In genomic region chr14:43894534-43894933, GRCh38 we compare ENCODE assay signal across 9 cellular contexts.
A peak's percentile ranks its signal among the peaks of the same experiment; 100 is the strongest.
DNase-seq lines count a peak whose midpoint lies in the region; ATAC-seq, FAIRE-seq and TF ChIP-seq lines count a peak whose summit lies in the region.
"Had no signal": no experiment of that assay in that cellular context is flagged by ENCODE, and none has a peak within 500 bp of the region (broad histone marks: within the 10 kb centered on the region; RNA-seq: fewer than 3 reads in every experiment).

No MANE protein-coding gene starts in this region.

- DNase-seq in AG04450 (ENCODE audit: low read depth, low spot score) = no peak
- peak; percentile 1 for DNase-seq in GM19239 (ENCODE audit: insufficient read length, low spot score)
- peak; percentile 49 to 58 for DNase-seq in Kasumi-1 (lab: John Stamatoyannopoulos, UW)
- no peak for DNase-seq in dorsolateral prefrontal cortex
- no peak for DNase-seq in inferior parietal cortex (ENCODE audit: extremely low spot score)

- H3K27me3 ChIP-seq in AG04450 (ENCODE audit: control insufficient read depth, insufficient read depth, low read length) = no peaks in the 10 kb centered on the region
- no peaks in the 10 kb centered on the region for H3K27me3 ChIP-seq in dorsolateral prefrontal cortex
- H3K27me3 ChIP-seq: SJSA1 had no signal

- peak; percentile 38 for TF ChIP-seq CTCF in AG04450 (IDR thresholded peaks at IDR 0.05; ENCODE audit: low read depth, low read length)
- TF ChIP-seq CTCF in dorsolateral prefrontal cortex (IDR thresholded peaks at IDR 0.05 in 54 of 56, conservative IDR thresholded peaks at IDR 0.05 in 2 of 56; ENCODE audit: low read depth in 1 of 56, partially characterized antibody in 56 of 56) = peak in 52 of 56 donors; percentile 9 to 73 (median 38)

- CTCF ChIA-PET in AG04450 (lab: Charles Lee) = interaction anchor here (1.1 kb wide), 1 partner anchor 12 kb away, joined by 3 read pairs; no protein-coding TSS in a partner anchor

- intact Hi-C loops in dorsolateral prefrontal cortex (cut with DNase I) = no loop called here

- no peak for FAIRE-seq in GM19239 (lab: Jason Lieb, UNC)

- H3K27ac ChIP-seq in AG04450 (ENCODE audit: low read depth, low read length) = no peak overlapping the region
- H3K27ac ChIP-seq in dorsolateral prefrontal cortex = no peak overlapping the region
- H3K27ac ChIP-seq: SJSA1 had no signal

- H3K9me3 ChIP-seq in AG04450 (ENCODE audit: control insufficient read depth, insufficient read depth, low read length) = no peaks in the 10 kb centered on the region
- H3K9me3 ChIP-seq: SJSA1 had no signal

- no peak overlapping the region for H3K4me3 ChIP-seq in AG04450 (ENCODE audit: low read depth, low read length)
- H3K4me3 ChIP-seq in dorsolateral prefrontal cortex = no peak overlapping the region
- H3K4me3 ChIP-seq: SJSA1 had no signal

- POLR2A ChIA-PET in AG04450 (lab: Yijun Ruan, JAX) = no interaction called here

- ATAC-seq in HG03135 (IDR thresholded peaks at IDR 0.05; ENCODE audit: unreplicated experiment) (no peak), HG03097 (IDR thresholded peaks at IDR 0.05; ENCODE audit: low FRiP score, unreplicated experiment) (no peak), GM18520 (IDR thresholded peaks at IDR 0.05; ENCODE audit: unreplicated experiment) (no peak)

Comparison
In these comparisons a context has a peak if more than half of its experiments do, and no peak if none do; other contexts are left out.
1. DNase-seq: peak in GM19239 (single experiment) and Kasumi-1 (2 of 2); none in AG04450 (single experiment), dorsolateral prefrontal cortex (0 of 10) and inferior parietal cortex (single experiment).